27 cellular contexts compared by ENCODE assay signal in the genomic region with DNA sequence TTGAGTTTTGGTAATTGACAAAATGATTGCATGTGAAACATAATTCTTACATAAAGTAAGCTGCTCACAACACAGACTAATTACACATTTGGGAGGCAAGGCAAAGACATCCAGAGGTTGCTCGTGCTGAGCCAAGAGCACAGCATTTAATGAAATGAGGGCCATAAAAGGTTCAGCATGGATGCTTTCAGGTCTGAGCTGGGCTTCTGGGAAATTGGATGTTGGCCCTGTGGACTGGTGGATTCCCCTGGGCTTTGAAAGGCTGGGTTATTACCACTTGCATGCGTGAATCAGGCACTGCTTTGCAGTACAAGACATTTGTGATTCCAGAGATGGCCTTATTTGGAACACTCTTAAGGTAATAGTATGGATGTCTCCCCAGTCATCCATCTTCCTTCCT.
DNase-seq lines count a peak whose midpoint lies in the region; ATAC-seq and TF ChIP-seq lines count a peak whose summit lies in the region.
"Had no signal": no experiment of that assay in that cellular context is flagged by ENCODE, and none has a peak within 500 bp of the region (broad histone marks: within the 10 kb centered on the region; RNA-seq: fewer than 3 reads in every experiment).

No MANE protein-coding gene starts in this region.

- no peak overlapping the region for H3K4me2 ChIP-seq in OCI-LY7 (ENCODE audit: low read length)
- H3K4me2 ChIP-seq: GM23338, hepatocyte, KMS-11 had no signal

- BruUV-seq in A673 (replicated peaks; lab: Mats Ljungman, UMichigan) (no TSS peak), OCI-LY7 (replicated peaks; lab: Mats Ljungman, UMichigan) (no TSS peak)

- POLR2A ChIA-PET in A673 (lab: Charles Lee; ENCODE audit: low non-redundant PET) (no interaction called here), OCI-LY7 (lab: Charles Lee) (interaction anchor here (0.6 to 1.1 kb wide), 2 partner anchors 12 to 93 kb away, joined by 3 read pairs; no protein-coding TSS in a partner anchor)

- H3K4me1 ChIP-seq in BE2C = peaks cover 10% of the 10 kb centered on the region
- no peaks in the 10 kb centered on the region for H3K4me1 ChIP-seq in A673 (ENCODE audit: insufficient read depth, low read length, poor library complexity, severe bottlenecking)
- no peaks in the 10 kb centered on the region for H3K4me1 ChIP-seq in OCI-LY7 (ENCODE audit: insufficient read depth, low read length, poor library complexity, severe bottlenecking)
- H3K4me1 ChIP-seq: gastroesophageal sphincter, upper lobe of left lung had no signal

- H3K9me3 ChIP-seq in BE2C (no peaks in the 10 kb centered on the region), A673 (ENCODE audit: low read depth, low read length, poor library complexity, severe bottlenecking) (no peaks in the 10 kb centered on the region), OCI-LY7 (ENCODE audit: low read length) (no peaks in the 10 kb centered on the region)
- H3K9me3 ChIP-seq: gastroesophageal sphincter, upper lobe of left lung had no signal

- H4K20me1 ChIP-seq in OCI-LY7 (ENCODE audit: insufficient read depth, low read length) = no peaks in the 10 kb centered on the region

- H2AFZ ChIP-seq in OCI-LY7 (ENCODE audit: low read length) = no peak overlapping the region
- H2AFZ ChIP-seq: GM23338, hepatocyte had no signal

- intact Hi-C loops in A673 (cut with micrococcal nuclease; ENCODE audit: unreplicated experiment) = no loop called here
- intact Hi-C loops in OCI-LY7 (cut with micrococcal nuclease; ENCODE audit: unreplicated experiment) = no loop called here

- ATAC-seq in HG03045 (IDR thresholded peaks at IDR 0.05; ENCODE audit: unreplicated experiment) = no peak
- ATAC-seq: esophagus mucosa; gastroesophageal sphincter; GM23338; right cardiac atrium; stimulated activated memory B cell treated with anti-CD40 and anti-IgM and Interleukin-4, amounts not matched to agents 10 μg/mL and 1 μg/mL and 100 μg/mL, for 72 hours had no signal

- TF ChIP-seq CTCF in BE2C (IDR thresholded peaks at IDR 0.05; ENCODE audit: low read depth, low read length) = no peak
- TF ChIP-seq CTCF in fibroblast of the aortic adventitia (IDR thresholded peaks at IDR 0.05; ENCODE audit: insufficient read depth, low read length) = no peak
- TF ChIP-seq CTCF in A673 (conservative IDR thresholded peaks at IDR 0.05; ENCODE audit: low read depth, low read length) = no peak
- no peak for TF ChIP-seq CTCF in OCI-LY7 (conservative IDR thresholded peaks at IDR 0.05; ENCODE audit: low read length)

- no peaks in the 10 kb centered on the region for H3K27me3 ChIP-seq in BE2C
- no peaks in the 10 kb centered on the region for H3K27me3 ChIP-seq in A673 (replicated peaks; ENCODE audit: insufficient read depth, low read depth, low read length, poor library complexity)
- H3K27me3 ChIP-seq: gastroesophageal sphincter, hepatocyte, upper lobe of left lung had no signal

- no peaks in the 10 kb centered on the region for H3K36me3 ChIP-seq in BE2C
- H3K36me3 ChIP-seq in A673 (ENCODE audit: insufficient read depth, low read length, poor library complexity, severe bottlenecking) = no peaks in the 10 kb centered on the region
- no peaks in the 10 kb centered on the region for H3K36me3 ChIP-seq in OCI-LY7 (ENCODE audit: insufficient read depth, low read length)
- H3K36me3 ChIP-seq: gastroesophageal sphincter, upper lobe of left lung had no signal

- CTCF ChIA-PET in A673 (lab: Charles Lee) (no interaction called here), OCI-LY7 (lab: Charles Lee; ENCODE audit: unreplicated experiment) (no interaction called here)

- H3K27ac ChIP-seq in A673 (ENCODE audit: low read depth, low read length, poor library complexity, severe bottlenecking) = no peak overlapping the region
- H3K27ac ChIP-seq in OCI-LY7 (ENCODE audit: low read depth, low read length, poor library complexity, severe bottlenecking) = no peak overlapping the region
- H3K27ac ChIP-seq: gastroesophageal sphincter, hepatocyte, HL-60, KMS-11, upper lobe of left lung had no signal

- no peaks in the 10 kb centered on the region for H3K9me2 ChIP-seq in OCI-LY7 (ENCODE audit: insufficient read depth, low read length)

- H3K4me3 ChIP-seq in BE2C (ENCODE audit: low read depth, low read length) (no peak overlapping the region), fibroblast of the aortic adventitia (ENCODE audit: low read depth, low read length) (no peak overlapping the region), A673 (ENCODE audit: low read depth, low read length, poor library complexity, severe bottlenecking) (no peak overlapping the region), OCI-LY7 (ENCODE audit: low read depth, low read length, poor library complexity, severe bottlenecking) (no peak overlapping the region)
- H3K4me3 ChIP-seq: gastroesophageal sphincter, GM23338, hepatocyte, upper lobe of left lung had no signal

- no peaks in the 10 kb centered on the region for H3K79me2 ChIP-seq in OCI-LY7 (ENCODE audit: insufficient read depth, low read depth, low read length)
- H3K79me2 ChIP-seq: hepatocyte had no signal

- DNase-seq in BE2C = peak; percentile 84
- DNase-seq in NCI-H1092 (lab: John Stamatoyannopoulos, UW) = peak; percentile 79
- DNase-seq in NCI-H446 treated with DMSO at 0.1 percent for 48 hours (lab: John Stamatoyannopoulos, UW) = peak; percentile 62
- peak; percentile 24 for DNase-seq in fibroblast of the aortic adventitia (ENCODE audit: low read depth)
- DNase-seq in A673 (ENCODE audit: low spot score) = no peak
- DNase-seq in OCI-LY7 (ENCODE audit: low spot score) = no peak
- DNase-seq: activated CD4-positive, alpha-beta T cell treated with anti-CD3 and anti-CD28 coated beads for 4 hours; activated gamma-delta T cell; activated T-cell treated with anti-CD3 and anti-CD28 coated beads, Interleukin-2, amount 50 U/mL, for 24 hours; caudate nucleus; CD4-positive, CD25-positive, alpha-beta regulatory T cell; mammary epithelial cell; NCI-H2029 treated with DMSO at 0.1 percent for 48 hours; NCI-H774; right cardiac atrium; stimulated activated CD4-positive, alpha-beta T cell treated with anti-CD3 and anti-CD28 coated beads, Interleukin-12 subunit alpha, Interleukin-12 subunit beta, amount 100 ng/mL, for 4 hours; stimulated activated CD4-positive, alpha-beta T cell treated with anti-CD3 and anti-CD28 coated beads, Interleukin-4, amount 100 ng/mL, for 4 hours; substantia nigra; upper lobe of left lung had no signal

Comparison
In these comparisons a context has a peak if more than half of its experiments do, and no peak if none do; other contexts are left out.
1. DNase-seq: peak in BE2C (single experiment), NCI-H1092 (single experiment), NCI-H446 treated with DMSO at 0.1 percent for 48 hours (single experiment) and fibroblast of the aortic adventitia (single experiment); none in A673 (single experiment) and OCI-LY7 (single experiment).